10 cellular contexts compared by ENCODE assay signal in the genomic region with DNA sequence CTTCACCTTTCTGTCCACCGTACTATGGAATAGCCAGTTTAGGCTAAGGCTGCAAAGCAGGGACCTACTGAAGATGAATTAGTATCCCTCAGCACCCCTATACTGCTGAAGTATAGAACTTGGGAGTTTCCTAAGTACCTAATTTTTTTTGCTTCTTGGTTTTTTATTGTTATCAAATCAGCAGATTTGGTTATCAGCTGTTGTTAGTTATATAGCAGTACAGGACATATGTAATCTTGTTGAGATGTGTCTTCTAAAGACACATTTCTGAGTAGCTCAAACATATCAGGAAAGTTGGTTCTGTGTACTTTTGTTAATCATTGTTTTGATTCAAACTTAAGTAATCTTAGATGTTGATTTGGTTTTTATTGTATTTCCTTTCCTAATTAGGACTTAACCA. TPM values are rescaled to one million over a fixed set of nuclear protein-coding genes. Genes with fewer than 3 reads are reported as not detected.
DNase-seq lines count a peak whose midpoint lies in the region; ATAC-seq, FAIRE-seq and TF ChIP-seq lines count a peak whose summit lies in the region.
"Had no signal": no experiment of that assay in that cellular context is flagged by ENCODE, and none has a peak within 500 bp of the region (broad histone marks: within the 10 kb centered on the region; RNA-seq: fewer than 3 reads in every experiment).

No MANE protein-coding gene starts in this region.

- POLR2A ChIA-PET in A549 (lab: Yijun Ruan, JAX) = no interaction called here
- POLR2A ChIA-PET in CD8-positive, alpha-beta T cell (lab: Charles Lee) = interaction anchor here (0.9 to 8.9 kb wide), 3 partner anchors 8 to 37 kb away, joined by 3 to 131 read pairs (median 5); a partner anchor contains a TSS
- POLR2A ChIA-PET in naive thymus-derived CD8-positive, alpha-beta T cell (lab: Charles Lee) = interaction anchor here (1.0 to 9.6 kb wide), 5 partner anchors 8 to 197 kb away, joined by 3 to 244 read pairs (median 4); a partner anchor contains a TSS

- DNase-seq in A549 (ENCODE audit: low read depth in 1 of 2, low spot score in 1 of 2) = no peak
- no peak for DNase-seq in CD8-positive, alpha-beta T cell
- no peak for DNase-seq in activated naive CD8-positive, alpha-beta T cell treated with anti-CD3 and anti-CD28 coated beads for 36 hours
- DNase-seq in naive thymus-derived CD8-positive, alpha-beta T cell = no peak
- no peak for DNase-seq in DMS153 treated with DMSO at 0.1 percent for 48 hours (lab: John Stamatoyannopoulos, UW; ENCODE audit: unreplicated experiment)
- no peak for DNase-seq in left colon
- no peak for DNase-seq in NCI-H187 (lab: John Stamatoyannopoulos, UW)
- DNase-seq: stimulated activated CD4-positive, alpha-beta T cell treated with anti-CD3 and anti-CD28 coated beads, Interleukin-4, amount 100 ng/mL, for 4 hours had no signal

- TF ChIP-seq CTCF in A549 (IDR thresholded peaks at IDR 0.05) = no peak
- TF ChIP-seq CTCF in CD8-positive, alpha-beta T cell (IDR thresholded peaks at IDR 0.05) = no peak

- no peak for ATAC-seq in A549
- no peak for ATAC-seq in CD8-positive, alpha-beta T cell
- no peak for ATAC-seq in naive thymus-derived CD8-positive, alpha-beta T cell
- no peak for ATAC-seq in esophagus mucosa
- ATAC-seq in left colon = no peak

- CTCF ChIA-PET in A549 (lab: Yijun Ruan, JAX) = no interaction called here
- CTCF ChIA-PET in CD8-positive, alpha-beta T cell (lab: Charles Lee) = interaction anchor here (2.0 kb wide), 1 partner anchor 413 kb away, joined by 5 read pairs; no protein-coding TSS in a partner anchor

- H3K4me1 ChIP-seq in A549 = peaks cover 63% of the 10 kb centered on the region
- H3K4me1 ChIP-seq in CD8-positive, alpha-beta T cell (ENCODE audit: insufficient read depth, low read length) = peaks cover 48% of the 10 kb centered on the region

- peak overlapping the region; percentile 67 for H3K4me3 Mint-ChIP-seq in CD8-positive, alpha-beta T cell
- H3K4me3 Mint-ChIP-seq in activated naive CD8-positive, alpha-beta T cell treated with anti-CD3 and anti-CD28 coated beads for 36 hours = no peak overlapping the region
- H3K4me3 Mint-ChIP-seq in naive thymus-derived CD8-positive, alpha-beta T cell = peak overlapping the region; percentile 51 to 84 (median 72)

- no peaks in the 10 kb centered on the region for H3K9me3 Mint-ChIP-seq in CD8-positive, alpha-beta T cell
- H3K9me3 Mint-ChIP-seq in activated naive CD8-positive, alpha-beta T cell treated with anti-CD3 and anti-CD28 coated beads for 36 hours = no peaks in the 10 kb centered on the region
- no peaks in the 10 kb centered on the region for H3K9me3 Mint-ChIP-seq in naive thymus-derived CD8-positive, alpha-beta T cell

- no peak for TF ChIP-seq RAD21 in A549 (conservative IDR thresholded peaks at IDR 0.05 in 1 of 2, IDR thresholded peaks at IDR 0.05 in 1 of 2)

- no peak overlapping the region for H3K4me3 ChIP-seq in A549
- peak overlapping the region; percentile 15 for H3K4me3 ChIP-seq in CD8-positive, alpha-beta T cell (ENCODE audit: low read depth, low read length)

- FAIRE-seq in A549 (lab: Jason Lieb, UNC) = no peak

- H3K9me3 ChIP-seq in A549 = no peaks in the 10 kb centered on the region
- no peaks in the 10 kb centered on the region for H3K9me3 ChIP-seq in CD8-positive, alpha-beta T cell (ENCODE audit: low read length)

- peak overlapping the region; percentile 89 for H3K27ac Mint-ChIP-seq in CD8-positive, alpha-beta T cell
- H3K27ac Mint-ChIP-seq in activated naive CD8-positive, alpha-beta T cell treated with anti-CD3 and anti-CD28 coated beads for 36 hours = peak overlapping the region; percentile 74
- peak overlapping the region; percentile 75 to 100 (median 82) for H3K27ac Mint-ChIP-seq in naive thymus-derived CD8-positive, alpha-beta T cell

- peaks cover 77% of the 10 kb centered on the region for H3K4me1 Mint-ChIP-seq in CD8-positive, alpha-beta T cell (ENCODE audit: low read depth)
- peaks cover 66% of the 10 kb centered on the region for H3K4me1 Mint-ChIP-seq in activated naive CD8-positive, alpha-beta T cell treated with anti-CD3 and anti-CD28 coated beads for 36 hours
- H3K4me1 Mint-ChIP-seq in naive thymus-derived CD8-positive, alpha-beta T cell = peaks cover 27 to 83% (median 73%) of the 10 kb centered on the region in 4 donors

- no peak for TF ChIP-seq EP300 in A549 (IDR thresholded peaks at IDR 0.05)

- no peaks in the 10 kb centered on the region for H3K27me3 ChIP-seq in CD8-positive, alpha-beta T cell (ENCODE audit: insufficient read depth, low read length)

- peaks cover 73% of the 10 kb centered on the region for H3K36me3 Mint-ChIP-seq in CD8-positive, alpha-beta T cell
- peaks cover 69% of the 10 kb centered on the region for H3K36me3 Mint-ChIP-seq in activated naive CD8-positive, alpha-beta T cell treated with anti-CD3 and anti-CD28 coated beads for 36 hours
- H3K36me3 Mint-ChIP-seq in naive thymus-derived CD8-positive, alpha-beta T cell = peaks cover 41 to 74% (median 58%) of the 10 kb centered on the region in 3 donors

- WGBS in A549 (ENCODE audit: missing lambda C conversion rate) = 89% methylated on average over 1 of the region's 1 CpG

- intact Hi-C loops in CD8-positive, alpha-beta T cell (cut with DNase I, micrococcal nuclease) = loop anchor here in 1 of 2 experiments (1.0 kb wide), 1 partner anchor 8 kb away; no protein-coding TSS in a partner anchor
- intact Hi-C loops in left colon (cut with DNase I, micrococcal nuclease) = no loop called here

- no peaks in the 10 kb centered on the region for H3K27me3 Mint-ChIP-seq in CD8-positive, alpha-beta T cell (ENCODE audit: low read depth)
- no peaks in the 10 kb centered on the region for H3K27me3 Mint-ChIP-seq in activated naive CD8-positive, alpha-beta T cell treated with anti-CD3 and anti-CD28 coated beads for 36 hours
- no peaks in the 10 kb centered on the region for H3K27me3 Mint-ChIP-seq in naive thymus-derived CD8-positive, alpha-beta T cell

- no peak for TF ChIP-seq POLR2A in A549 (IDR thresholded peaks at IDR 0.05; ENCODE audit: low read length)

- peak overlapping the region; percentile 91; the same call in 2 of the 3 replicates for H3K4me2 ChIP-seq in A549

- H3K27ac ChIP-seq in A549 = no peak overlapping the region
- H3K27ac ChIP-seq in CD8-positive, alpha-beta T cell (ENCODE audit: low read depth, low read length) = no peak overlapping the region
- H3K27ac ChIP-seq: parathyroid adenoma had no signal

- H3K36me3 ChIP-seq in CD8-positive, alpha-beta T cell (ENCODE audit: insufficient read depth, low read length) = peaks cover 33% of the 10 kb centered on the region

TF ChIP-seq in A549, 52 proteins besides CTCF, POLR2A, EP300 and RAD21 (continues in another document):
- TF ChIP-seq, protein P1, sequence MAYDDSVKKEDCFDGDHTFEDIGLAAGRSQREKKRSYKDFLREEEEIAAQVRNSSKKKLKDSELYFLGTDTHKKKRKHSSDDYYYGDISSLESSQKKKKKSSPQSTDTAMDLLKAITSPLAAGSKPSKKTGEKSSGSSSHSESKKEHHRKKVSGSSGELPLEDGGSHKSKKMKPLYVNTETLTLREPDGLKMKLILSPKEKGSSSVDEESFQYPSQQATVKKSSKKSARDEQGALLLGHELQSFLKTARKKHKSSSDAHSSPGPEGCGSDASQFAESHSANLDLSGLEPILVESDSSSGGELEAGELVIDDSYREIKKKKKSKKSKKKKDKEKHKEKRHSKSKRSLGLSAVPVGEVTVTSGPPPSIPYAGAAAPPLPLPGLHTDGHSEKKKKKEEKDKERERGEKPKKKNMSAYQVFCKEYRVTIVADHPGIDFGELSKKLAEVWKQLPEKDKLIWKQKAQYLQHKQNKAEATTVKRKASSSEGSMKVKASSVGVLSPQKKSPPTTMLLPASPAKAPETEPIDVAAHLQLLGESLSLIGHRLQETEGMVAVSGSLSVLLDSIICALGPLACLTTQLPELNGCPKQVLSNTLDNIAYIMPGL (CRISPR knock-in tag; IDR thresholded peaks at IDR 0.05; ENCODE audit: borderline replicate concordance) = no peak
- TF ChIP-seq CBX2 (IDR thresholded peaks at IDR 0.05; ENCODE audit: borderline replicate concordance, low read depth) (no peak), RARB (CRISPR knock-in tag; IDR thresholded peaks at IDR 0.05) (no peak)

RNA-seq across cellular contexts. Expression of a gene that starts 5.2 kb away (rescaled TPM):
- polyA plus RNA-seq in A549 (2011; rRNA removed) (446 and 510 TPM in 2 replicates), A549 (2017; fragmentation: RNase III; extraction: RNeasy Plus Mini Kit Qiagen cat#74134 plus additional on column Dnase treatment) (514 to 544 TPM (median 539 TPM) in 3 replicates)
- polyA plus RNA-seq in A549 (2012; cell fraction: cytosol; rRNA removed) = 183 and 195 TPM in 2 replicates
- polyA plus RNA-seq in A549 (2012; cell fraction: nucleus; rRNA removed) = 75.7 and 105 TPM in 2 replicates
- 165 and 202 TPM in 2 replicates for polyA minus RNA-seq in A549 (2011; rRNA and poly(A)+ RNA removed)
- total RNA-seq in CD8-positive, alpha-beta T cell = 100 to 1,000 TPM; 129 to 137 TPM
- 100 to 1,000 TPM; 316 to 321 TPM for total RNA-seq in activated naive CD8-positive, alpha-beta T cell treated with anti-CD3 and anti-CD28 coated beads for 36 hours
- total RNA-seq in naive thymus-derived CD8-positive, alpha-beta T cell = 100 to 1,000 TPM; 432 to 443 TPM
- 1,000 to 10,000 TPM; 2,292 to 2,558 (median 2,421) TPM for polyA plus RNA-seq in naive thymus-derived CD8-positive, alpha-beta T cell
- total RNA-seq in esophagus mucosa (241 TPM), left colon (100 to 1,000 TPM; 520 to 622 TPM)

RNA-seq across cellular contexts. Expression of a gene that starts 9.1 kb away (rescaled TPM):
- 484 and 498 TPM in 2 replicates for polyA plus RNA-seq in A549 (2011; rRNA removed)
- polyA plus RNA-seq in A549 (2012; cell fraction: cytosol; rRNA removed) = 333 and 358 TPM in 2 replicates
- 118 and 127 TPM in 2 replicates for polyA plus RNA-seq in A549 (2012; cell fraction: nucleus; rRNA removed)
- polyA plus RNA-seq in A549 (2017; fragmentation: RNase III; extraction: RNeasy Plus Mini Kit Qiagen cat#74134 plus additional on column Dnase treatment) = 419 to 437 TPM (median 426 TPM) in 3 replicates
- polyA minus RNA-seq in A549 (2011; rRNA and poly(A)+ RNA removed) = 129 and 132 TPM in 2 replicates
- total RNA-seq in CD8-positive, alpha-beta T cell = 100 to 1,000 TPM; 117 to 132 TPM
- 100 to 1,000 TPM; 234 to 235 TPM for total RNA-seq in activated naive CD8-positive, alpha-beta T cell treated with anti-CD3 and anti-CD28 coated beads for 36 hours
- total RNA-seq in naive thymus-derived CD8-positive, alpha-beta T cell = 100 to 1,000 TPM; 184 to 194 TPM
- polyA plus RNA-seq in naive thymus-derived CD8-positive, alpha-beta T cell = 100 to 1,000 TPM; 828 to 956 (median 830) TPM
- total RNA-seq in esophagus mucosa = 403 TPM
- 100 to 1,000 TPM; 563 to 581 TPM for total RNA-seq in left colon

RNA-seq across cellular contexts. Expression of a gene that starts 33.1 kb away (rescaled TPM):
- polyA plus RNA-seq in A549 (2011; rRNA removed) (0.30 and 0.36 TPM in 2 replicates), A549 (2017; fragmentation: RNase III; extraction: RNeasy Plus Mini Kit Qiagen cat#74134 plus additional on column Dnase treatment) (0.18 to 0.34 TPM (median 0.33 TPM) in 3 replicates)
- 0.08 and 0.16 TPM in 2 replicates for polyA plus RNA-seq in A549 (2012; cell fraction: cytosol; rRNA removed)
- polyA plus RNA-seq in A549 (2012; cell fraction: nucleus; rRNA removed) = 0.10 and 0.53 TPM in 2 replicates
- polyA minus RNA-seq in A549 (2011; rRNA and poly(A)+ RNA removed) = 0.25 and 0.29 TPM in 2 replicates
- 1 to 10 TPM; 2.7 to 3.3 TPM for total RNA-seq in CD8-positive, alpha-beta T cell
- under 1 TPM; 0.60 to 0.82 TPM for total RNA-seq in activated naive CD8-positive, alpha-beta T cell treated with anti-CD3 and anti-CD28 coated beads for 36 hours
- 1 to 10 TPM; 5.5 to 5.6 TPM for total RNA-seq in naive thymus-derived CD8-positive, alpha-beta T cell
- 1 to 10 TPM in 1 of 3 donors, under 1 TPM in 2; 0.52 to 1.5 (median 0.88) TPM for polyA plus RNA-seq in naive thymus-derived CD8-positive, alpha-beta T cell
- total RNA-seq in esophagus mucosa (0.32 TPM), left colon (1 to 10 TPM; 3.5 to 9.6 TPM)
